Comparison of ENCODE assay signal across 8 cellular contexts in the genomic region with DNA sequence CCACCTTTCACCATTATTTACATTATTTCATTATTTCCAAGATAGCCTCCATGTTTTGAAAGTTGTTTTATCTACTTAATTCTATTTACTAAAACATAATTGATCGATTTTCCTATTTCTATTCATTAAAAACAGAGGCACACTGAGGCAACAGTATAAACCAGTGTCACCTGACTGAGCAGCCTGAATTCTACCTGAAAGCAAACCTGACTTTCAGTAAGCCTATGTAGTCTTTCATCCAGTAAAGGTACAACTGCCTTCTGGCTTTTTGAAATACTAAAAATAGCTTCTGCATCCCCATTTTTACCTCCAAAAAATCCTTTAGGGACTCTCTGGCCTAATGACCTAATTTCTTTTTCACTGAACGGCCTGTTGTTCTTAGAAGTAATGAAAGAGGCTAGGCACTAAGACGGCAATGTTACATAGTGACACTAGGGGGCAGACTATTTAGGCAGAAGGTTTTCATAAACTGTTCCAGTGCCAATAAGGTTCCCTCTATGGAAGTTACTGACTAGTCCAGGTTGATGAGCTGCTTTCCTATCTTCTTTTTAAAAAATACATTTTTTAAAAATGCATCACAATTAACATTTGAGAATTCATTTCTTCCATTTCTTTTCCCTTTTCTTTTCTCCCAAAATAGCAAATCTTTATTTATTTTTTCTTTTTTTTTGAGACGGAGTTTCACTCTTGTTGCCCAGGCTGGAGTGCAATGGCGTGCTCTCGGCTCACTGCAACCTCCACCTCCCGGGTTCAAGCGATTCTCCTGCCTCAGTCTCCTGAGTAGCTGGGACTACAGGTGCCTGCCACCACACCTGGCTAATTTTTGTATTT. TPM values are rescaled to one million over a fixed set of nuclear protein-coding genes. Genes with fewer than 3 reads are reported as not detected.
DNase-seq lines count a peak whose midpoint lies in the region; ATAC-seq and TF ChIP-seq lines count a peak whose summit lies in the region.

No MANE protein-coding gene starts in this region.

- no peaks in the 10 kb centered on the region for H3K9me3 Mint-ChIP-seq in neural crest cell

- H3F3A ChIP-seq in SU-DHL-6 (ENCODE audit: insufficient read depth), result peaks cover 13% of the 10 kb centered on the region

- H3K4me2 ChIP-seq in SU-DHL-6 (ENCODE audit: low read depth, low read length, poor library complexity, severe bottlenecking), result no peak overlapping the region
- no peak overlapping the region for H3K4me2 ChIP-seq in fibroblast of lung (ENCODE audit: extremely low read depth, insufficient read depth, low read length)

- H3K36me3 Mint-ChIP-seq in neural crest cell (ENCODE audit: low read depth), result peaks cover 5% of the 10 kb centered on the region

- H3K9me3 ChIP-seq in SU-DHL-6 (ENCODE audit: insufficient read depth, low read length), result no peaks in the 10 kb centered on the region
- no peaks in the 10 kb centered on the region for H3K9me3 ChIP-seq in fibroblast of lung (ENCODE audit: control insufficient read depth, insufficient read depth, low read depth, low read length)

- H3K27ac Mint-ChIP-seq in neural crest cell (ENCODE audit: unreplicated experiment), result no peak overlapping the region

- H3K9ac ChIP-seq in SU-DHL-6 (ENCODE audit: low read length) (no peak overlapping the region), fibroblast of lung (ENCODE audit: insufficient read depth, low read length) (no peak overlapping the region)

- H3K27me3 Mint-ChIP-seq in neural crest cell (ENCODE audit: low read depth), result no peaks in the 10 kb centered on the region

- no peak for ATAC-seq in HG02759 (IDR thresholded peaks at IDR 0.05; ENCODE audit: unreplicated experiment)

- no peak overlapping the region for H3K4me3 ChIP-seq in SU-DHL-6 (ENCODE audit: insufficient read depth, low read length, poor library complexity, severe bottlenecking)
- no peak overlapping the region for H3K4me3 ChIP-seq in fibroblast of lung (replicated peaks in 1 of 4; ENCODE audit: control extremely low read depth in 1 of 4, insufficient read depth in 1 of 4, low read depth in 3 of 4, low read length in 4 of 4)

- H4K20me1 ChIP-seq in SU-DHL-6 (ENCODE audit: low read depth, low read length), result no peaks in the 10 kb centered on the region
- H4K20me1 ChIP-seq in fibroblast of lung (ENCODE audit: control insufficient read depth, extremely low read depth, insufficient read depth, low read length), result no peaks in the 10 kb centered on the region

- no peaks in the 10 kb centered on the region for H3K4me1 Mint-ChIP-seq in neural crest cell

- H3K79me2 ChIP-seq in SU-DHL-6 (ENCODE audit: insufficient read depth, low read length) (no peaks in the 10 kb centered on the region), fibroblast of lung (ENCODE audit: control insufficient read depth, insufficient read depth, low read length) (no peaks in the 10 kb centered on the region)

- H3K9me2 ChIP-seq in SU-DHL-6 (replicated peaks; ENCODE audit: insufficient read depth, low read length), result no peaks in the 10 kb centered on the region

- peaks cover 48% of the 10 kb centered on the region for H3K36me3 ChIP-seq in SU-DHL-6 (ENCODE audit: low read length)
- peaks cover 7% of the 10 kb centered on the region for H3K36me3 ChIP-seq in fibroblast of lung (ENCODE audit: control insufficient read depth, insufficient read depth, low read length)

- no peaks in the 10 kb centered on the region for H3K27me3 ChIP-seq in SU-DHL-6 (ENCODE audit: low read length)
- H3K27me3 ChIP-seq in fibroblast of lung (ENCODE audit: control insufficient read depth, insufficient read depth, low read length), result no peaks in the 10 kb centered on the region

- H3K4me3 Mint-ChIP-seq in neural crest cell, result no peak overlapping the region

- DNase-seq in AG20443 (ENCODE audit: low spot score) (peak; percentile 82), NCI-H1694 treated with DMSO at 0.1 percent for 48 hours (lab: John Stamatoyannopoulos, UW) (peak; percentile 70), fibroblast of lung (ENCODE audit: low read depth in 2 of 2) (peak; percentile 67 to 81), neural crest cell (ENCODE audit: low read depth, low spot score) (no peak)
- DNase-seq in activated naive CD4-positive, alpha-beta T cell treated with Interleukin-2 at 50 U/mL for 16 hours, result no peak

- no peaks in the 10 kb centered on the region for H3K4me1 ChIP-seq in fibroblast of lung (ENCODE audit: control insufficient read depth, extremely low read depth, insufficient read depth, low read length)

- no peak overlapping the region for H3K27ac ChIP-seq in SU-DHL-6 (ENCODE audit: low read depth, low read length)
- no peak overlapping the region for H3K27ac ChIP-seq in fibroblast of lung (ENCODE audit: insufficient read depth, low read length)

- no peak overlapping the region for H2AFZ ChIP-seq in SU-DHL-6 (ENCODE audit: low read depth, low read length, severe bottlenecking)
- no peak overlapping the region for H2AFZ ChIP-seq in fibroblast of lung (ENCODE audit: low read length)

- peak; percentile 88 for TF ChIP-seq CTCF in GM12872 (IDR thresholded peaks at IDR 0.05; ENCODE audit: insufficient read depth, low read depth, low read length)
- TF ChIP-seq CTCF in SU-DHL-6 (IDR thresholded peaks at IDR 0.05; ENCODE audit: insufficient read depth, low read length, poor library complexity, severe bottlenecking), result peak; percentile 63
- TF ChIP-seq CTCF in fibroblast of lung (conservative IDR thresholded peaks at IDR 0.05 in 1 of 2, IDR thresholded peaks at IDR 0.05 in 1 of 2; ENCODE audit: low read depth in 1 of 2, low read length in 2 of 2), result peak; percentile 77 to 92
- peak; percentile 92 for TF ChIP-seq CTCF in neural crest cell (conservative IDR thresholded peaks at IDR 0.05)

RNA-seq across cellular contexts. Expression of a gene that starts 17.5 kb away (rescaled TPM):
- total RNA-seq in fibroblast of lung (99.9 and 113 TPM in 2 replicates), neural crest cell (111 TPM in 2 replicates)
- 131 and 149 TPM in 2 replicates for polyA plus RNA-seq in fibroblast of lung
- 80.2 and 91.6 TPM in 2 replicates for polyA plus RNA-seq in fibroblast of lung (2012)
- polyA minus RNA-seq in fibroblast of lung (ENCODE audit: low replicate concordance), result 132 and 178 TPM in 2 replicates

RNA-seq across cellular contexts. Expression of a gene that starts 38.2 kb away (rescaled TPM):
- total RNA-seq in fibroblast of lung, result 13.1 and 19.3 TPM in 2 replicates
- 23.1 and 26.4 TPM in 2 replicates for polyA plus RNA-seq in fibroblast of lung
- polyA plus RNA-seq in fibroblast of lung (2012), result 23.5 and 25.8 TPM in 2 replicates
- 39.7 and 50.9 TPM in 2 replicates for polyA minus RNA-seq in fibroblast of lung (ENCODE audit: low replicate concordance)
- total RNA-seq in neural crest cell, result 40.4 and 43.1 TPM in 2 replicates

Comparison
In these comparisons a context has a peak if more than half of its experiments do, and no peak if none do; other contexts are left out.
1. DNase-seq: peak in AG20443 (single experiment), NCI-H1694 treated with DMSO at 0.1 percent for 48 hours (single experiment) and fibroblast of lung (2 of 2); none in neural crest cell (single experiment) and activated naive CD4-positive, alpha-beta T cell treated with Interleukin-2 at 50 U/mL for 16 hours (single experiment).
2. Peak in every context shown above with its lines, with median percentiles within 50 percentile points of each other: CTCF ChIP-seq.